ENCODE assay signal across 15 cellular contexts in genomic region chr15:65547841-65548240, GRCh38. TPM values are rescaled to one million over a fixed set of nuclear protein-coding genes. Genes with fewer than 3 reads are reported as not detected.
DNase-seq lines count a peak whose midpoint lies in the region; ATAC-seq and TF ChIP-seq lines count a peak whose summit lies in the region.
"Had no signal": no experiment of that assay in that cellular context is flagged by ENCODE, and none has a peak within 500 bp of the region (broad histone marks: within the 10 kb centered on the region; RNA-seq: fewer than 3 reads in every experiment).

No MANE protein-coding gene starts in this region.

- H3K4me2 ChIP-seq in Karpas-422 (ENCODE audit: low read depth, low read length, poor library complexity, severe bottlenecking), result no peak overlapping the region

- H3K9me2 ChIP-seq in Karpas-422 (replicated peaks; ENCODE audit: insufficient read depth, low read length), result no peaks in the 10 kb centered on the region

- H3K27me3 Mint-ChIP-seq in WTC11 (ENCODE audit: low read depth), result no peaks in the 10 kb centered on the region
- H3K27me3 Mint-ChIP-seq in nephron (ENCODE audit: low read depth), result no peaks in the 10 kb centered on the region
- H3K27me3 Mint-ChIP-seq: CD4-positive, CD25-positive, alpha-beta regulatory T cell; CD8-positive, alpha-beta memory T cell had no signal

- H3K27ac ChIP-seq in Karpas-422 (ENCODE audit: low read length) (no peak overlapping the region), ovary (no peak overlapping the region)

- H3K36me3 Mint-ChIP-seq in WTC11 (peaks cover 4% of the 10 kb centered on the region), nephron (ENCODE audit: low read depth) (peaks cover 4% of the 10 kb centered on the region)
- peaks cover 5% of the 10 kb centered on the region for H3K36me3 Mint-ChIP-seq in stimulated activated effector memory CD8-positive, alpha-beta T cell treated with anti-CD3 and anti-CD28 coated beads, Interleukin-12 subunit alpha, Interleukin-12 subunit beta, amount 100 ng/mL, for 72 hours

- H3K4me3 ChIP-seq in Karpas-422 (ENCODE audit: low read length) (no peak overlapping the region), ovary (no peak overlapping the region)

- H3K9me3 ChIP-seq in Karpas-422 (ENCODE audit: low read length) (no peaks in the 10 kb centered on the region), ovary (no peaks in the 10 kb centered on the region)
- H3K9me3 ChIP-seq: BE2C, Caco-2 had no signal

- H3K9me3 Mint-ChIP-seq in WTC11, result peaks cover 3% of the 10 kb centered on the region; the same call in 1 of the 2 replicates
- no peaks in the 10 kb centered on the region for H3K9me3 Mint-ChIP-seq in nephron
- H3K9me3 Mint-ChIP-seq in stimulated activated effector memory CD8-positive, alpha-beta T cell treated with anti-CD3 and anti-CD28 coated beads, Interleukin-12 subunit alpha, Interleukin-12 subunit beta, amount 100 ng/mL, for 72 hours, result no peaks in the 10 kb centered on the region
- H3K9me3 Mint-ChIP-seq: CD8-positive, alpha-beta memory T cell; H9 had no signal

- H3K27ac Mint-ChIP-seq in WTC11 (peak overlapping the region; percentile 20; the same call in 1 of the 2 replicates), nephron (peak overlapping the region in 2 of 3 experiments; percentile 0 to 8)
- H3K27ac Mint-ChIP-seq in stimulated activated effector memory CD8-positive, alpha-beta T cell treated with anti-CD3 and anti-CD28 coated beads, Interleukin-12 subunit alpha, Interleukin-12 subunit beta, amount 100 ng/mL, for 72 hours, result peak overlapping the region; percentile 16

- H3K4me1 Mint-ChIP-seq in WTC11 (peaks cover 22% of the 10 kb centered on the region), nephron (peaks cover 21% of the 10 kb centered on the region)
- H3K4me1 Mint-ChIP-seq in stimulated activated effector memory CD8-positive, alpha-beta T cell treated with anti-CD3 and anti-CD28 coated beads, Interleukin-12 subunit alpha, Interleukin-12 subunit beta, amount 100 ng/mL, for 72 hours, result peaks cover 18% of the 10 kb centered on the region

- H3K4me3 Mint-ChIP-seq in WTC11 (no peak overlapping the region), nephron (no peak overlapping the region)
- no peak overlapping the region for H3K4me3 Mint-ChIP-seq in stimulated activated effector memory CD8-positive, alpha-beta T cell treated with anti-CD3 and anti-CD28 coated beads, Interleukin-12 subunit alpha, Interleukin-12 subunit beta, amount 100 ng/mL, for 72 hours
- H3K4me3 Mint-ChIP-seq: CD4-positive, CD25-positive, alpha-beta regulatory T cell; H9 had no signal

- intact Hi-C loops in ovary (cut with DNase I), result no loop called here

- DNase-seq in Karpas-422 (peak; percentile 16), WTC11 (ENCODE audit: low spot score) (no peak), NCI-H226 (no peak), ovary (no peak)
- DNase-seq in stimulated activated effector memory CD8-positive, alpha-beta T cell treated with anti-CD3 and anti-CD28 coated beads, Interleukin-12 subunit alpha, Interleukin-12 subunit beta, amount 100 ng/mL, for 72 hours (ENCODE audit: low spot score in 2 of 2), result no peak
- DNase-seq: ACHN; BE2C; C1 segment of cervical spinal cord; Caco-2; CD4-positive, CD25-positive, alpha-beta regulatory T cell; CD8-positive, alpha-beta memory T cell; H9; IMR-90 had no signal

- H4K20me1 ChIP-seq in Karpas-422 (ENCODE audit: insufficient read depth, low read depth, low read length), result peaks cover 3% of the 10 kb centered on the region; the same call in 1 of the 2 replicates

- H3K36me3 ChIP-seq in Karpas-422 (ENCODE audit: insufficient read depth, low read length) (peaks cover 7% of the 10 kb centered on the region; the same call in 1 of the 2 replicates), ovary (no peaks in the 10 kb centered on the region)

- POLR2A ChIA-PET in WTC11 (lab: Charles Lee), result no interaction called here

- no peaks in the 10 kb centered on the region for H3K4me1 ChIP-seq in Karpas-422 (ENCODE audit: low read length)
- peaks cover 8% of the 10 kb centered on the region for H3K4me1 ChIP-seq in ovary (ENCODE audit: insufficient read depth)
- H3K4me1 ChIP-seq: BE2C, Caco-2 had no signal

- TF ChIP-seq CTCF in WTC11 (IDR thresholded peaks at IDR 0.05) (no peak), nephron (IDR thresholded peaks at IDR 0.05; ENCODE audit: unreplicated experiment in 3 of 3) (no peak), ovary (IDR thresholded peaks at IDR 0.05) (no peak)

- no peak overlapping the region for H3K9ac ChIP-seq in Karpas-422 (ENCODE audit: low read length)

- ATAC-seq in WTC11 (no peak), HG03025 (IDR thresholded peaks at IDR 0.05; ENCODE audit: low FRiP score, unreplicated experiment) (no peak)
- no peak for ATAC-seq in stimulated activated effector memory CD8-positive, alpha-beta T cell treated with anti-CD3 and anti-CD28 coated beads, Interleukin-12 subunit alpha, Interleukin-12 subunit beta, amount 100 ng/mL, for 72 hours

- TF ChIP-seq POLR2A in ovary (IDR thresholded peaks at IDR 0.05), result no peak

- H3K27me3 ChIP-seq in Karpas-422 (ENCODE audit: low read length) (no peaks in the 10 kb centered on the region), ovary (no peaks in the 10 kb centered on the region)
- H3K27me3 ChIP-seq: BE2C had no signal

- CTCF ChIA-PET in WTC11 (lab: Charles Lee), result no interaction called here

- no peak for TF ChIP-seq EP300 in ovary (IDR thresholded peaks at IDR 0.05)

- H2AFZ ChIP-seq in Karpas-422 (ENCODE audit: low read length), result no peak overlapping the region

- peaks cover 91% of the 10 kb centered on the region for H3K79me2 ChIP-seq in Karpas-422 (ENCODE audit: low read length)

TF ChIP-seq in WTC11, 78 proteins besides CTCF, POLR2A, EP300 and RAD21:
- TF ChIP-seq ZSCAN18 (CRISPR knock-in tag; IDR thresholded peaks at IDR 0.05) (no peak), EMX1 (CRISPR knock-in tag; IDR thresholded peaks at IDR 0.05) (no peak), USF1 (CRISPR knock-in tag; IDR thresholded peaks at IDR 0.05) (no peak), HMGXB4 (CRISPR knock-in tag; IDR thresholded peaks at IDR 0.05) (no peak), SP1 (CRISPR knock-in tag; conservative IDR thresholded peaks at IDR 0.05) (no peak)

RNA-seq across cellular contexts. Expression of gene HACD3, which starts 17.6 kb away (rescaled TPM):
- 61.8 and 87.2 TPM in 2 replicates for total RNA-seq in Karpas-422 (2014; rRNA removed; shearing (Covaris generic); ENCODE audit: low replicate concordance)
- total RNA-seq in WTC11 (2021), result 95.9 to 116 TPM (median 114 TPM) in 3 replicates
- 10 to 100 TPM; 51.6 to 70.3 (median 58.0) TPM for total RNA-seq in ovary
- 10 to 100 TPM; 39.2 to 96.6 TPM for polyA plus RNA-seq in ovary

RNA-seq across cellular contexts. Expression of gene DPP8, which starts 30.4 kb away (rescaled TPM):
- total RNA-seq in Karpas-422 (2014; rRNA removed; shearing (Covaris generic); ENCODE audit: low replicate concordance), result 27.2 and 42.0 TPM in 2 replicates
- 24.0 to 31.9 TPM (median 26.4 TPM) in 3 replicates for total RNA-seq in WTC11 (2021)
- 10 to 100 TPM; 31.1 to 36.5 (median 34.1) TPM for total RNA-seq in ovary
- polyA plus RNA-seq in ovary, result 10 to 100 TPM; 13.7 to 14.9 TPM
